1 cellular context compared by ENCODE assay signal in the genomic region with DNA sequence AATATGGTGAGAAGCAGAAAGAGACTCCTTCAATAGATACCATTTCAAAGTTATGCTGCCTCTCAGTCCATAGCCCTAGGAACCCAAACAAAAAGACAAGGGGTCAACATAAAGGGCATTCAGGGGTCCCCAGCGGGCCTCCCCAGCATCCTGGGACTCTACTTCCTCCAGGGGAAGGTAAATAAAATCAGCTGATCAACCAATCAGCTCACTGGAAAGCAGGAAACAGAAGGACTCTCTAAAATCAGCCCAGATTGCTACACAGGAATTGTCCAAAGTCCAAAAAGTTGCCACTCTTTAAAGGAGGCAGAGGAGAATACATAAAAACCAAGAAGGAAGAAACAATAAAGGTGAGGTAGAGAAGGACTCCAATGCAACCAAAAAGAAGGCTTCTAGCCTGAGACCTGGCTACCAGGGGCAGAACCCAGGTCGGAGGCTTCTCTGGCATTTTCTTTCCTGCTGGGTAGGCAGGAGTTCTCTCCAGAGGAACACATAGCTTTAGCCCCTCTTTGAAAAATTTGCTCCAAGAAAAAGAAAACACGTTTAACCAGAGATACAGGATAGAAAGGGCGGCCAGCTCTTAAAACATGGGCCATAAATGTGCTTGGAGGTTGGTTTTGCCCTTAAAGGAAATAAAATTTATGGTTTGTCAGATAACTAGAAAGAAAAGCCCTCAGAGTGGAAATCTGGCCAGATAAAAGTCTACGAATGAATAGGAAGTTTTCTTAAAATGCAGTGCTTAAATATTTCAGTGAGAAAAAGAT.
TF ChIP-seq lines count a peak whose summit lies in the region.

No MANE protein-coding gene starts in this region.

TF ChIP-seq in HepG2, 621 proteins besides CTCF, POLR2A, EP300 and RAD21 (continues in another document):
- TF ChIP-seq, protein P1, sequence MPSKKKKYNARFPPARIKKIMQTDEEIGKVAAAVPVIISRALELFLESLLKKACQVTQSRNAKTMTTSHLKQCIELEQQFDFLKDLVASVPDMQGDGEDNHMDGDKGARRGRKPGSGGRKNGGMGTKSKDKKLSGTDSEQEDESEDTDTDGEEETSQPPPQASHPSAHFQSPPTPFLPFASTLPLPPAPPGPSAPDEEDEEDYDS (CRISPR knock-in tag; IDR thresholded peaks at IDR 0.05): 0 out of 2 replicates have a peak, but pooled peaks have one; percentile 51
- TF ChIP-seq ZKSCAN5 (CRISPR knock-in tag; IDR thresholded peaks at IDR 0.05): no peak
- no peak for TF ChIP-seq ZNF678 (CRISPR knock-in tag; IDR thresholded peaks at IDR 0.05)
- peak; percentile 75 for TF ChIP-seq NR2F2 (IDR thresholded peaks at IDR 0.05; ENCODE audit: borderline replicate concordance, low read depth)
- 0 out of 2 replicates have a peak, but pooled peaks have one; percentile 20 for TF ChIP-seq ZNF747 (CRISPR knock-in tag; IDR thresholded peaks at IDR 0.05; ENCODE audit: borderline replicate concordance)
- TF ChIP-seq, protein P2, sequence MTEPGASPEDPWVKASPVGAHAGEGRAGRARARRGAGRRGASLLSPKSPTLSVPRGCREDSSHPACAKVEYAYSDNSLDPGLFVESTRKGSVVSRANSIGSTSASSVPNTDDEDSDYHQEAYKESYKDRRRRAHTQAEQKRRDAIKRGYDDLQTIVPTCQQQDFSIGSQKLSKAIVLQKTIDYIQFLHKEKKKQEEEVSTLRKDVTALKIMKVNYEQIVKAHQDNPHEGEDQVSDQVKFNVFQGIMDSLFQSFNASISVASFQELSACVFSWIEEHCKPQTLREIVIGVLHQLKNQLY (CRISPR knock-in tag; IDR thresholded peaks at IDR 0.05): 0 out of 2 replicates have a peak, but pooled peaks have one; percentile 35
- TF ChIP-seq MEIS2 (CRISPR knock-in tag; IDR thresholded peaks at IDR 0.05): peak; percentile 21; the same call in 1 of the 2 replicates
- TF ChIP-seq, protein P3, sequence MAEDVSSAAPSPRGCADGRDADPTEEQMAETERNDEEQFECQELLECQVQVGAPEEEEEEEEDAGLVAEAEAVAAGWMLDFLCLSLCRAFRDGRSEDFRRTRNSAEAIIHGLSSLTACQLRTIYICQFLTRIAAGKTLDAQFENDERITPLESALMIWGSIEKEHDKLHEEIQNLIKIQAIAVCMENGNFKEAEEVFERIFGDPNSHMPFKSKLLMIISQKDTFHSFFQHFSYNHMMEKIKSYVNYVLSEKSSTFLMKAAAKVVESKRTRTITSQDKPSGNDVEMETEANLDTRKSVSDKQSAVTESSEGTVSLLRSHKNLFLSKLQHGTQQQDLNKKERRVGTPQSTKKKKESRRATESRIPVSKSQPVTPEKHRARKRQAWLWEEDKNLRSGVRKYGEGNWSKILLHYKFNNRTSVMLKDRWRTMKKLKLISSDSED (CRISPR knock-in tag; IDR thresholded peaks at IDR 0.05): no peak
- TF ChIP-seq GABPA (IDR thresholded peaks at IDR 0.05; ENCODE audit: low read depth, low read length): no peak
- peak; percentile 43; the same call in 1 of the 2 replicates for TF ChIP-seq GABPA (CRISPR knock-in tag; IDR thresholded peaks at IDR 0.05; ENCODE audit: low read depth)
- no peak for TF ChIP-seq ZNF768 (CRISPR knock-in tag; IDR thresholded peaks at IDR 0.05)
- TF ChIP-seq CCAR2 (optimal IDR thresholded peaks at IDR 0.05; ENCODE audit: low read depth, low read length): no peak
- TF ChIP-seq ZNF891 (CRISPR knock-in tag; IDR thresholded peaks at IDR 0.05): no peak
- TF ChIP-seq, protein P4, sequence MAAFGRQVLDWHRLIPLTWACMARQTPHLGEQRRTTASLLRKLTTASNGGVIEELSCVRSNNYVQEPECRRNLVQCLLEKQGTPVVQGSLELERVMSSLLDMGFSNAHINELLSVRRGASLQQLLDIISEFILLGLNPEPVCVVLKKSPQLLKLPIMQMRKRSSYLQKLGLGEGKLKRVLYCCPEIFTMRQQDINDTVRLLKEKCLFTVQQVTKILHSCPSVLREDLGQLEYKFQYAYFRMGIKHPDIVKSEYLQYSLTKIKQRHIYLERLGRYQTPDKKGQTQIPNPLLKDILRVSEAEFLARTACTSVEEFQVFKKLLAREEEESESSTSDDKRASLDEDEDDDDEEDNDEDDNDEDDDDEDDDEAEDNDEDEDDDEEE (CRISPR knock-in tag; IDR thresholded peaks at IDR 0.05): no peak
- TF ChIP-seq ZNF331 (CRISPR knock-in tag; IDR thresholded peaks at IDR 0.05): 0 out of 2 replicates have a peak, but pooled peaks have one; percentile 25
- TF ChIP-seq, protein P5, sequence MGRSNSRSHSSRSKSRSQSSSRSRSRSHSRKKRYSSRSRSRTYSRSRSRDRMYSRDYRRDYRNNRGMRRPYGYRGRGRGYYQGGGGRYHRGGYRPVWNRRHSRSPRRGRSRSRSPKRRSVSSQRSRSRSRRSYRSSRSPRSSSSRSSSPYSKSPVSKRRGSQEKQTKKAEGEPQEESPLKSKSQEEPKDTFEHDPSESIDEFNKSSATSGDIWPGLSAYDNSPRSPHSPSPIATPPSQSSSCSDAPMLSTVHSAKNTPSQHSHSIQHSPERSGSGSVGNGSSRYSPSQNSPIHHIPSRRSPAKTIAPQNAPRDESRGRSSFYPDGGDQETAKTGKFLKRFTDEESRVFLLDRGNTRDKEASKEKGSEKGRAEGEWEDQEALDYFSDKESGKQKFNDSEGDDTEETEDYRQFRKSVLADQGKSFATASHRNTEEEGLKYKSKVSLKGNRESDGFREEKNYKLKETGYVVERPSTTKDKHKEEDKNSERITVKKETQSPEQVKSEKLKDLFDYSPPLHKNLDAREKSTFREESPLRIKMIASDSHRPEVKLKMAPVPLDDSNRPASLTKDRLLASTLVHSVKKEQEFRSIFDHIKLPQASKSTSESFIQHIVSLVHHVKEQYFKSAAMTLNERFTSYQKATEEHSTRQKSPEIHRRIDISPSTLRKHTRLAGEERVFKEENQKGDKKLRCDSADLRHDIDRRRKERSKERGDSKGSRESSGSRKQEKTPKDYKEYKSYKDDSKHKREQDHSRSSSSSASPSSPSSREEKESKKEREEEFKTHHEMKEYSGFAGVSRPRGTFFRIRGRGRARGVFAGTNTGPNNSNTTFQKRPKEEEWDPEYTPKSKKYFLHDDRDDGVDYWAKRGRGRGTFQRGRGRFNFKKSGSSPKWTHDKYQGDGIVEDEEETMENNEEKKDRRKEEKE (IDR thresholded peaks at IDR 0.05): no peak
- no peak for TF ChIP-seq YEATS2 (CRISPR knock-in tag; IDR thresholded peaks at IDR 0.05; ENCODE audit: borderline replicate concordance)
- TF ChIP-seq SUZ12 (IDR thresholded peaks at IDR 0.05; ENCODE audit: low read depth, low read length): no peak
- TF ChIP-seq, protein P6, sequence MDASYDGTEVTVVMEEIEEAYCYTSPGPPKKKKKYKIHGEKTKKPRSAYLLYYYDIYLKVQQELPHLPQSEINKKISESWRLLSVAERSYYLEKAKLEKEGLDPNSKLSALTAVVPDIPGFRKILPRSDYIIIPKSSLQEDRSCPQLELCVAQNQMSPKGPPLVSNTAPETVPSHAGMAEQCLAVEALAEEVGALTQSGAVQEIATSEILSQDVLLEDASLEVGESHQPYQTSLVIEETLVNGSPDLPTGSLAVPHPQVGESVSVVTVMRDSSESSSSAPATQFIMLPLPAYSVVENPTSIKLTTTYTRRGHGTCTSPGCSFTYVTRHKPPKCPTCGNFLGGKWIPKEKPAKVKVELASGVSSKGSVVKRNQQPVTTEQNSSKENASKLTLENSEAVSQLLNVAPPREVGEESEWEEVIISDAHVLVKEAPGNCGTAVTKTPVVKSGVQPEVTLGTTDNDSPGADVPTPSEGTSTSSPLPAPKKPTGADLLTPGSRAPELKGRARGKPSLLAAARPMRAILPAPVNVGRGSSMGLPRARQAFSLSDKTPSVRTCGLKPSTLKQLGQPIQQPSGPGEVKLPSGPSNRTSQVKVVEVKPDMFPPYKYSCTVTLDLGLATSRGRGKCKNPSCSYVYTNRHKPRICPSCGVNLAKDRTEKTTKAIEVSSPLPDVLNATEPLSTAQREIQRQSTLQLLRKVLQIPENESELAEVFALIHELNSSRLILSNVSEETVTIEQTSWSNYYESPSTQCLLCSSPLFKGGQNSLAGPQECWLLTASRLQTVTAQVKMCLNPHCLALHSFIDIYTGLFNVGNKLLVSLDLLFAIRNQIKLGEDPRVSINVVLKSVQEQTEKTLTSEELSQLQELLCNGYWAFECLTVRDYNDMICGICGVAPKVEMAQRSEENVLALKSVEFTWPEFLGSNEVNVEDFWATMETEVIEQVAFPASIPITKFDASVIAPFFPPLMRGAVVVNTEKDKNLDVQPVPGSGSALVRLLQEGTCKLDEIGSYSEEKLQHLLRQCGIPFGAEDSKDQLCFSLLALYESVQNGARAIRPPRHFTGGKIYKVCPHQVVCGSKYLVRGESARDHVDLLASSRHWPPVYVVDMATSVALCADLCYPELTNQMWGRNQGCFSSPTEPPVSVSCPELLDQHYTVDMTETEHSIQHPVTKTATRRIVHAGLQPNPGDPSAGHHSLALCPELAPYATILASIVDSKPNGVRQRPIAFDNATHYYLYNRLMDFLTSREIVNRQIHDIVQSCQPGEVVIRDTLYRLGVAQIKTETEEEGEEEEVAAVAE (CRISPR knock-in tag; IDR thresholded peaks at IDR 0.05; ENCODE audit: borderline replicate concordance): 0 out of 2 replicates have a peak, but pooled peaks have one; percentile 33
- TF ChIP-seq, protein P7, sequence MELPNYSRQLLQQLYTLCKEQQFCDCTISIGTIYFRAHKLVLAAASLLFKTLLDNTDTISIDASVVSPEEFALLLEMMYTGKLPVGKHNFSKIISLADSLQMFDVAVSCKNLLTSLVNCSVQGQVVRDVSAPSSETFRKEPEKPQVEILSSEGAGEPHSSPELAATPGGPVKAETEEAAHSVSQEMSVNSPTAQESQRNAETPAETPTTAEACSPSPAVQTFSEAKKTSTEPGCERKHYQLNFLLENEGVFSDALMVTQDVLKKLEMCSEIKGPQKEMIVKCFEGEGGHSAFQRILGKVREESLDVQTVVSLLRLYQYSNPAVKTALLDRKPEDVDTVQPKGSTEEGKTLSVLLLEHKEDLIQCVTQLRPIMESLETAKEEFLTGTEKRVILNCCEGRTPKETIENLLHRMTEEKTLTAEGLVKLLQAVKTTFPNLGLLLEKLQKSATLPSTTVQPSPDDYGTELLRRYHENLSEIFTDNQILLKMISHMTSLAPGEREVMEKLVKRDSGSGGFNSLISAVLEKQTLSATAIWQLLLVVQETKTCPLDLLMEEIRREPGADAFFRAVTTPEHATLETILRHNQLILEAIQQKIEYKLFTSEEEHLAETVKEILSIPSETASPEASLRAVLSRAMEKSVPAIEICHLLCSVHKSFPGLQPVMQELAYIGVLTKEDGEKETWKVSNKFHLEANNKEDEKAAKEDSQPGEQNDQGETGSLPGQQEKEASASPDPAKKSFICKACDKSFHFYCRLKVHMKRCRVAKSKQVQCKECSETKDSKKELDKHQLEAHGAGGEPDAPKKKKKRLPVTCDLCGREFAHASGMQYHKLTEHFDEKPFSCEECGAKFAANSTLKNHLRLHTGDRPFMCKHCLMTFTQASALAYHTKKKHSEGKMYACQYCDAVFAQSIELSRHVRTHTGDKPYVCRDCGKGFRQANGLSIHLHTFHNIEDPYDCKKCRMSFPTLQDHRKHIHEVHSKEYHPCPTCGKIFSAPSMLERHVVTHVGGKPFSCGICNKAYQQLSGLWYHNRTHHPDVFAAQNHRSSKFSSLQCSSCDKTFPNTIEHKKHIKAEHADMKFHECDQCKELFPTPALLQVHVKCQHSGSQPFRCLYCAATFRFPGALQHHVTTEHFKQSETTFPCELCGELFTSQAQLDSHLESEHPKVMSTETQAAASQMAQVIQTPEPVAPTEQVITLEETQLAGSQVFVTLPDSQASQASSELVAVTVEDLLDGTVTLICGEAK (IDR thresholded peaks at IDR 0.05): no peak
- TF ChIP-seq, protein P7 (CRISPR knock-in tag; IDR thresholded peaks at IDR 0.05): no peak
- TF ChIP-seq, protein P8, sequence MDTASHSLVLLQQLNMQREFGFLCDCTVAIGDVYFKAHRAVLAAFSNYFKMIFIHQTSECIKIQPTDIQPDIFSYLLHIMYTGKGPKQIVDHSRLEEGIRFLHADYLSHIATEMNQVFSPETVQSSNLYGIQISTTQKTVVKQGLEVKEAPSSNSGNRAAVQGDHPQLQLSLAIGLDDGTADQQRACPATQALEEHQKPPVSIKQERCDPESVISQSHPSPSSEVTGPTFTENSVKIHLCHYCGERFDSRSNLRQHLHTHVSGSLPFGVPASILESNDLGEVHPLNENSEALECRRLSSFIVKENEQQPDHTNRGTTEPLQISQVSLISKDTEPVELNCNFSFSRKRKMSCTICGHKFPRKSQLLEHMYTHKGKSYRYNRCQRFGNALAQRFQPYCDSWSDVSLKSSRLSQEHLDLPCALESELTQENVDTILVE (CRISPR knock-in tag; IDR thresholded peaks at IDR 0.05): 0 out of 2 replicates have a peak, but pooled peaks have one; percentile 48
- TF ChIP-seq RBM22 (optimal IDR thresholded peaks at IDR 0.05; ENCODE audit: low read length): peak; percentile 25
- TF ChIP-seq HMG20A (CRISPR knock-in tag; IDR thresholded peaks at IDR 0.05; ENCODE audit: borderline replicate concordance): peak; percentile 39; the same call in 1 of the 2 replicates
- no peak for TF ChIP-seq EEA1 (CRISPR knock-in tag; IDR thresholded peaks at IDR 0.05; ENCODE audit: borderline replicate concordance)
- no peak for TF ChIP-seq KDM1A (CRISPR knock-in tag; IDR thresholded peaks at IDR 0.05)
- TF ChIP-seq ZSCAN9 (CRISPR knock-in tag; IDR thresholded peaks at IDR 0.05; ENCODE audit: borderline replicate concordance): no peak; the same call in 1 of the 2 replicates
- no peak for TF ChIP-seq ZNF549 (CRISPR knock-in tag; IDR thresholded peaks at IDR 0.05)
- no peak for TF ChIP-seq ZNF383 (CRISPR knock-in tag; IDR thresholded peaks at IDR 0.05; ENCODE audit: borderline replicate concordance)
- peak; percentile 36 for TF ChIP-seq PHF5A (CRISPR knock-in tag; IDR thresholded peaks at IDR 0.05; ENCODE audit: low read depth, unreplicated experiment)
- TF ChIP-seq ZNF605 (CRISPR knock-in tag; IDR thresholded peaks at IDR 0.05): no peak
- no peak for TF ChIP-seq ZNF615 (CRISPR knock-in tag; IDR thresholded peaks at IDR 0.05; ENCODE audit: borderline replicate concordance)
- no peak for TF ChIP-seq ZNF589 (CRISPR knock-in tag; conservative IDR thresholded peaks at IDR 0.05)
